1 cellular context compared by ENCODE assay signal in genomic region chr19:49811328-49811727, GRCh38.
TF ChIP-seq lines count a peak whose summit lies in the region.

No MANE protein-coding gene starts in this region.

TF ChIP-seq in IMR-90, 13 proteins besides CTCF, POLR2A, EP300 and RAD21:
- TF ChIP-seq MXI1 (IDR thresholded peaks at IDR 0.05; ENCODE audit: borderline replicate concordance, low read depth, low read length), result no peak
- no peak for TF ChIP-seq USF2 (IDR thresholded peaks at IDR 0.05; ENCODE audit: low read depth, low read length)
- TF ChIP-seq MAZ (IDR thresholded peaks at IDR 0.05; ENCODE audit: borderline replicate concordance, low read depth, low read length), result no peak
- no peak for TF ChIP-seq ELK1 (IDR thresholded peaks at IDR 0.05; ENCODE audit: borderline replicate concordance, low read depth, low read length)
- no peak for TF ChIP-seq NFE2L2 (IDR thresholded peaks at IDR 0.05; ENCODE audit: low read depth, low read length)
- TF ChIP-seq FOS (IDR thresholded peaks at IDR 0.05; ENCODE audit: low read depth, low read length), result no peak
- TF ChIP-seq CEBPB (IDR thresholded peaks at IDR 0.05; ENCODE audit: low read depth, low read length), result no peak
- no peak for TF ChIP-seq BHLHE40 (IDR thresholded peaks at IDR 0.05; ENCODE audit: low read depth, low read length)
- TF ChIP-seq CHD1 (IDR thresholded peaks at IDR 0.05; ENCODE audit: low read depth, low read length), result no peak
- no peak for TF ChIP-seq RCOR1 (IDR thresholded peaks at IDR 0.05; ENCODE audit: insufficient replicate concordance, low read length)
- TF ChIP-seq SMC3 (IDR thresholded peaks at IDR 0.05; ENCODE audit: low read depth, low read length), result no peak
- TF ChIP-seq RFX5 (IDR thresholded peaks at IDR 0.05; ENCODE audit: low read depth, low read length), result no peak
- no peak for TF ChIP-seq MAFK (IDR thresholded peaks at IDR 0.05; ENCODE audit: low read depth, low read length)
TF ChIP-seq in IMR-90: peak in this region for 0.
